Comparison of ENCODE assay signal across 27 cellular contexts in genomic region chr11:62116458-62116857, GRCh38.
"Had no signal": no experiment of that assay in that cellular context is flagged by ENCODE, and none has a peak within 500 bp of the region (broad histone marks: within the 10 kb centered on the region; RNA-seq: fewer than 3 reads in every experiment).

No MANE protein-coding gene starts in this region.

- ATAC-seq: activated CD8-positive, alpha-beta T cell treated with anti-CD3 and anti-CD28 coated beads, Interleukin-2, amount 10 ng/mL, durations not matched to agents 7 days and 5 days; body of pancreas; T-cell had no signal

- H3K27me3 ChIP-seq: adrenal gland, body of pancreas had no signal

- H3K27me3 Mint-ChIP-seq: T-cell had no signal

- H3K4me3 ChIP-seq: adrenal gland, body of pancreas had no signal

- H3K27ac Mint-ChIP-seq: activated CD8-positive, alpha-beta T cell treated with anti-CD3 and anti-CD28 coated beads, Interleukin-2, amount 10 ng/mL, durations not matched to agents 7 days and 5 days; activated naive CD8-positive, alpha-beta T cell treated with anti-CD3 and anti-CD28 coated beads, Interleukin-2, amount 10 ng/mL, durations not matched to agents 7 days and 5 days; T-cell had no signal

- H3K27ac ChIP-seq: adrenal gland, body of pancreas, KMS-11 had no signal

- H3K4me2 ChIP-seq: KMS-11 had no signal

- H3K36me3 Mint-ChIP-seq: activated naive CD8-positive, alpha-beta T cell treated with anti-CD3 and anti-CD28 coated beads, Interleukin-2, amount 10 ng/mL, durations not matched to agents 7 days and 5 days; T-cell had no signal

- H3K36me3 ChIP-seq: adrenal gland had no signal

- H3K4me3 Mint-ChIP-seq: activated CD8-positive, alpha-beta T cell treated with anti-CD3 and anti-CD28 coated beads, Interleukin-2, amount 10 ng/mL, durations not matched to agents 7 days and 5 days; activated naive CD8-positive, alpha-beta T cell treated with anti-CD3 and anti-CD28 coated beads, Interleukin-2, amount 10 ng/mL, durations not matched to agents 7 days and 5 days; T-cell had no signal

- FAIRE-seq: bronchial epithelial cell, RCC 7860, TTC549 had no signal

- H3K9ac ChIP-seq: KMS-11 had no signal

- DNase-seq: activated CD4-positive, alpha-beta T cell treated with anti-CD3 and anti-CD28 coated beads for 48 hours; activated CD4-positive, alpha-beta T cell treated with anti-CD3 and anti-CD28 coated beads, Interleukin-2, amount 50 U/mL, for 4 hours; activated CD8-positive, alpha-beta memory T cell treated with anti-CD3 and anti-CD28 coated beads, Interleukin-2, amount 50 U/mL, for 48 hours; activated CD8-positive, alpha-beta T cell treated with anti-CD3 and anti-CD28 coated beads, Interleukin-2, amount 10 ng/mL, durations not matched to agents 7 days and 5 days; activated naive CD4-positive, alpha-beta T cell treated with anti-CD3 and anti-CD28 coated beads, Interleukin-2, amount 50 U/mL, for 16 hours; activated naive CD8-positive, alpha-beta T cell treated with anti-CD3 and anti-CD28 coated beads, Interleukin-2, amount 10 ng/mL, durations not matched to agents 7 days and 5 days; activated T-cell treated with anti-CD3 and anti-CD28 coated beads, Interleukin-2, amount 50 U/mL, for 1 hour; anterior cingulate cortex; body of pancreas; central memory CD4-positive, alpha-beta T cell; NCI-H1092 treated with DMSO at 0.1 percent for 48 hours; NCI-H1417 treated with DMSO at 0.1 percent for 48 hours; NCI-H1694; NCI-H2029; NCI-H2107; NCI-H2171 treated with DMSO at 0.1 percent for 48 hours; NCI-H345; NCI-H510A; SHP77 treated with DMSO at 0.1 percent for 48 hours; T-cell; T-helper 2 cell; T1000 had no signal

- H3K9me3 ChIP-seq: adrenal gland, body of pancreas had no signal
